Comparison of ENCODE assay signal across 7 cellular contexts in the genomic region with DNA sequence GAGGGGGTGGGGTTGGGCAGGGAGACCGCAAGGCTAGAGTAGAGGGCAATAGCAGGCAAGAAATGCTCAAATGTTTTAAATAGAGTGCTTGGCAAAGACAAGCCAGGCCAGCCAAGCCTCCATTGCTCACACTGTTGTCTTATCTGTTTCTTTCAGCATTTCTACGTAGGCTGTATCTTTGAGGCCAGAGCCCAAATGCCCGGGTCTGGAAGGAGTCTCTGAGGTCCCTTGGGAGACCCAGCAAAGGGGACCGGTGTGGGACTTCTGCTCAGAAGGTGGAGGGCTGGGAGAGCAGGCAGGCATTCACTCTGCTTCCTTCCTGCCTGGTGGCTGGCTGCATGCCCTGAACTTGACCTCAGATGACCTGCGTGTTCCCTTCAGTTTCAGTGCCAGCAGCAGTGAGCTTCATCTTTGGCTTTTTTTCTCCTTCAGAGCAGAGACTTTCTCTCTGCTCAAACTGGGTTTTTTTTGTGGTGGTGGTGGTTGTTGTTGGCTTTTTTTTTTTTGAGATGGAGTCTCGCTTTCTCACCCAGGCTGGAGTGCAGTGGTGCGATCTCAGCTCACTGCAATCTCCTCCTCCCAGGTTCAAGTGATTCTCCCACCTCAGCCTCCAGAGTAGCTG. TPM values are rescaled to one million over a fixed set of nuclear protein-coding genes. Genes with fewer than 3 reads are reported as not detected.
A peak's percentile ranks its signal among the peaks of the same experiment; 100 is the strongest.
DNase-seq lines count a peak whose midpoint lies in the region; ATAC-seq, FAIRE-seq and TF ChIP-seq lines count a peak whose summit lies in the region.

No MANE protein-coding gene starts in this region.

- no peaks in the 10 kb centered on the region for H3F3A ChIP-seq in PC-9 (ENCODE audit: insufficient read depth, low read depth)

- H3K36me3 Mint-ChIP-seq in stimulated activated naive CD8-positive, alpha-beta T cell treated with anti-CD3 and anti-CD28 coated beads, Interleukin-15, Interleukin-2, amounts not matched to agents 100 ng/mL and 50 ng/mL, for 24 hours (ENCODE audit: low read depth) = no peaks in the 10 kb centered on the region

- H3K4me1 ChIP-seq in PC-9 (replicated peaks; ENCODE audit: insufficient read depth) = no peaks in the 10 kb centered on the region

- H4K20me1 ChIP-seq in PC-9 (ENCODE audit: insufficient read depth) = no peaks in the 10 kb centered on the region

- H3K4me3 ChIP-seq in PC-9 = no peak overlapping the region

- H3K79me2 ChIP-seq in PC-9 (ENCODE audit: low read depth) = no peaks in the 10 kb centered on the region

- DNase-seq in GM18507 (ENCODE audit: extremely low spot score, insufficient read length, low read depth) = peak; percentile 43
- peak; percentile 55 for DNase-seq in M059J (ENCODE audit: low read depth)
- DNase-seq in activated CD4-positive, alpha-beta T cell treated with anti-CD3 and anti-CD28 coated beads, Interleukin-2, amount 50 U/mL, for 48 hours = peak; percentile 51 to 60
- DNase-seq in cardiac septum (ENCODE audit: low spot score) = peak; percentile 91
- no peak for DNase-seq in PC-9

- H3K9me3 Mint-ChIP-seq in stimulated activated naive CD8-positive, alpha-beta T cell treated with anti-CD3 and anti-CD28 coated beads, Interleukin-15, Interleukin-2, amounts not matched to agents 100 ng/mL and 50 ng/mL, for 24 hours = no peaks in the 10 kb centered on the region

- no peaks in the 10 kb centered on the region for H3K27me3 Mint-ChIP-seq in stimulated activated naive CD8-positive, alpha-beta T cell treated with anti-CD3 and anti-CD28 coated beads, Interleukin-15, Interleukin-2, amounts not matched to agents 100 ng/mL and 50 ng/mL, for 24 hours

- peak; percentile 81 for ATAC-seq in GM21825 (IDR thresholded peaks at IDR 0.05; ENCODE audit: unreplicated experiment)

- FAIRE-seq in GM18507 (lab: Jason Lieb, UNC) = peak; percentile 93

- no peaks in the 10 kb centered on the region for H3K9me2 ChIP-seq in PC-9 (ENCODE audit: insufficient read depth)

- no peak overlapping the region for H3K27ac ChIP-seq in PC-9

- no TSS peak for BruUV-seq in PC-9 (replicated peaks; lab: Mats Ljungman, UMichigan)

- H3K9me3 ChIP-seq in PC-9 (ENCODE audit: insufficient read depth, low read depth) = no peaks in the 10 kb centered on the region

- POLR2A ChIA-PET in PC-9 (lab: Charles Lee; ENCODE audit: unreplicated experiment) = no interaction called here

- no peak overlapping the region for H2AFZ ChIP-seq in PC-9

- no peaks in the 10 kb centered on the region for H3K27me3 ChIP-seq in PC-9 (ENCODE audit: insufficient read depth, low read depth)

- peak overlapping the region; percentile 92 for H3K27ac Mint-ChIP-seq in stimulated activated naive CD8-positive, alpha-beta T cell treated with anti-CD3 and anti-CD28 coated beads, Interleukin-15, Interleukin-2, amounts not matched to agents 100 ng/mL and 50 ng/mL, for 24 hours

- peaks cover 56% of the 10 kb centered on the region for H3K4me1 Mint-ChIP-seq in stimulated activated naive CD8-positive, alpha-beta T cell treated with anti-CD3 and anti-CD28 coated beads, Interleukin-15, Interleukin-2, amounts not matched to agents 100 ng/mL and 50 ng/mL, for 24 hours (ENCODE audit: low read depth)

- H3K36me3 ChIP-seq in PC-9 (ENCODE audit: low read depth) = no peaks in the 10 kb centered on the region

- no peak for TF ChIP-seq CTCF in PC-9 (conservative IDR thresholded peaks at IDR 0.05)

- intact Hi-C loops in cardiac septum (cut with DNase I) (no loop called here), PC-9 (cut with micrococcal nuclease; ENCODE audit: unreplicated experiment) (no loop called here)

- CTCF ChIA-PET in PC-9 (lab: Charles Lee) = no interaction called here

- H3K4me2 ChIP-seq in PC-9 = no peak overlapping the region

- H3K4me3 Mint-ChIP-seq in stimulated activated naive CD8-positive, alpha-beta T cell treated with anti-CD3 and anti-CD28 coated beads, Interleukin-15, Interleukin-2, amounts not matched to agents 100 ng/mL and 50 ng/mL, for 24 hours = peak overlapping the region; percentile 68

RNA-seq across cellular contexts. Expression of a gene that starts 13.7 kb away (rescaled TPM):
- total RNA-seq in M059J (2014; rRNA removed; shearing (Covaris generic)) = 2.3 and 4.4 TPM in 2 replicates
- total RNA-seq in cardiac septum (3.7 TPM), PC-9 (2021) (17.1 and 19.1 TPM in 2 replicates)

RNA-seq across cellular contexts. Expression of a gene that starts 44.3 kb away (rescaled TPM):
- 105 and 108 TPM in 2 replicates for total RNA-seq in M059J (2014; rRNA removed; shearing (Covaris generic))
- total RNA-seq in cardiac septum (23.7 TPM), PC-9 (2021) (72.3 and 78.7 TPM in 2 replicates)

Comparison
In these comparisons a context has a peak if more than half of its experiments do, and no peak if none do; other contexts are left out.
1. DNase-seq: peak in GM18507 (single experiment), M059J (single experiment), activated CD4-positive, alpha-beta T cell treated with anti-CD3 and anti-CD28 coated beads, Interleukin-2, amount 50 U/mL, for 48 hours (2 of 2) and cardiac septum (single experiment); none in PC-9 (0 of 2).